In genomic region chr4:53376900-53377299, GRCh38 we compare ENCODE assay signal across 8 cellular contexts. TPM values are rescaled to one million over a fixed set of nuclear protein-coding genes. Genes with fewer than 3 reads are reported as not detected.
DNase-seq lines count a peak whose midpoint lies in the region; ATAC-seq, FAIRE-seq and TF ChIP-seq lines count a peak whose summit lies in the region.

No MANE protein-coding gene starts in this region.

- no peaks in the 10 kb centered on the region for H3K36me3 ChIP-seq in A673 (ENCODE audit: insufficient read depth, low read length, poor library complexity, severe bottlenecking)
- H3K36me3 ChIP-seq in HUES6 (ENCODE audit: control insufficient read depth, insufficient read depth, low read length) = peaks cover 16% of the 10 kb centered on the region
- peaks cover 9% of the 10 kb centered on the region for H3K36me3 ChIP-seq in mesodermal cell (ENCODE audit: control insufficient read depth, insufficient read depth, low read length)

- peak overlapping the region; percentile 75 for H3K4me3 ChIP-seq in A673 (ENCODE audit: low read depth, low read length, poor library complexity, severe bottlenecking)
- peak overlapping the region; percentile 94 for H3K4me3 ChIP-seq in HUES6 (ENCODE audit: low read depth, low read length)
- peak overlapping the region; percentile 90 for H3K4me3 ChIP-seq in astrocyte of the spinal cord (ENCODE audit: low read depth, low read length)
- H3K4me3 ChIP-seq in mesodermal cell (ENCODE audit: extremely low read depth, insufficient read depth, low read length, poor library complexity, severe bottlenecking) = peak overlapping the region; percentile 83

- H3K9me3 ChIP-seq in A673 (ENCODE audit: low read depth, low read length, poor library complexity, severe bottlenecking) = no peaks in the 10 kb centered on the region
- H3K9me3 ChIP-seq in HUES6 (ENCODE audit: control insufficient read depth, insufficient read depth, low read depth, low read length) = no peaks in the 10 kb centered on the region
- no peaks in the 10 kb centered on the region for H3K9me3 ChIP-seq in mesodermal cell (ENCODE audit: control insufficient read depth, low read length)

- FAIRE-seq in H54 (lab: Jason Lieb, UNC) = no peak

- H3K27ac ChIP-seq in A673 (ENCODE audit: low read depth, low read length, poor library complexity, severe bottlenecking) (no peak overlapping the region), HUES6 (ENCODE audit: low read depth, low read length) (no peak overlapping the region), mesodermal cell (ENCODE audit: low read depth, low read length, severe bottlenecking) (no peak overlapping the region)

- ATAC-seq in GM21723 (IDR thresholded peaks at IDR 0.05; ENCODE audit: unreplicated experiment) = no peak
- no peak for ATAC-seq in left lobe of liver

- no peak for TF ChIP-seq POLR2A in H54 (IDR thresholded peaks at IDR 0.05; ENCODE audit: low read depth, low read length)

- TF ChIP-seq CTCF in A673 (conservative IDR thresholded peaks at IDR 0.05; ENCODE audit: low read depth, low read length) (no peak), astrocyte of the spinal cord (IDR thresholded peaks at IDR 0.05; ENCODE audit: low read depth, low read length) (no peak)

- 67% methylated on average over 3 of the region's 5 CpGs; no CpG with 5 or more reads in 1 of the 2 experiments for WGBS in mesodermal cell (ENCODE audit: insufficient coverage in 2 of 2), 2 experiments

- in situ Hi-C loops in astrocyte of the spinal cord (cut with HindIII; ENCODE audit: low sequenced_read_pairs) = no loop called here

- no peak overlapping the region for H3K9ac ChIP-seq in HUES6 (ENCODE audit: low read length)

- BruUV-seq in A673 (replicated peaks; lab: Mats Ljungman, UMichigan) = no TSS peak

- no peak for DNase-seq in A673 (ENCODE audit: low spot score)
- no peak for DNase-seq in astrocyte of the spinal cord (ENCODE audit: low read depth, low spot score)
- DNase-seq in H54 (ENCODE audit: insufficient read length, low spot score) = no peak
- no peak for DNase-seq in EL
- no peak for DNase-seq in left lobe of liver (ENCODE audit: low spot score)

- intact Hi-C loops in A673 (cut with micrococcal nuclease; ENCODE audit: unreplicated experiment) = no loop called here

- no peaks in the 10 kb centered on the region for H3K4me1 ChIP-seq in A673 (ENCODE audit: insufficient read depth, low read length, poor library complexity, severe bottlenecking)
- H3K4me1 ChIP-seq in HUES6 (ENCODE audit: control insufficient read depth, insufficient read depth, low read length) = peaks cover 10% of the 10 kb centered on the region; the same call in 1 of the 2 replicates
- H3K4me1 ChIP-seq in mesodermal cell (ENCODE audit: control insufficient read depth, insufficient read depth, low read length, poor library complexity, severe bottlenecking) = no peaks in the 10 kb centered on the region

- POLR2A ChIA-PET in A673 (lab: Charles Lee; ENCODE audit: low non-redundant PET) = interaction anchor here (0.5 kb wide), 1 partner anchor 59 kb away, joined by 5 read pairs; no protein-coding TSS in a partner anchor

- CTCF ChIA-PET in A673 (lab: Charles Lee) = no interaction called here

- H3K27me3 ChIP-seq in A673 (replicated peaks; ENCODE audit: insufficient read depth, low read depth, low read length, poor library complexity) (no peaks in the 10 kb centered on the region), HUES6 (ENCODE audit: control insufficient read depth, insufficient read depth, low read length) (peaks cover 11% of the 10 kb centered on the region)

RNA-seq across cellular contexts. Expression of gene FIP1L1, which starts 0.5 kb away (rescaled TPM):
- total RNA-seq in A673 (2021) (30.9 and 40.0 TPM in 2 replicates), left lobe of liver (13.4 TPM)
- 59.6 TPM for polyA plus RNA-seq in mesodermal cell (2013, experiment 1 of 2)
- 64.2 TPM for polyA plus RNA-seq in mesodermal cell (2013, experiment 2 of 2)

RNA-seq across cellular contexts. Expression of gene SCFD2, which starts 11.0 kb away (rescaled TPM):
- total RNA-seq in A673 (2021) (7.3 and 8.4 TPM in 2 replicates), left lobe of liver (9.4 TPM)
- 6.5 TPM for polyA plus RNA-seq in mesodermal cell (2013, experiment 1 of 2)
- 5.2 TPM for polyA plus RNA-seq in mesodermal cell (2013, experiment 2 of 2)
